Comparison of ENCODE assay signal across 26 cellular contexts in the genomic region with DNA sequence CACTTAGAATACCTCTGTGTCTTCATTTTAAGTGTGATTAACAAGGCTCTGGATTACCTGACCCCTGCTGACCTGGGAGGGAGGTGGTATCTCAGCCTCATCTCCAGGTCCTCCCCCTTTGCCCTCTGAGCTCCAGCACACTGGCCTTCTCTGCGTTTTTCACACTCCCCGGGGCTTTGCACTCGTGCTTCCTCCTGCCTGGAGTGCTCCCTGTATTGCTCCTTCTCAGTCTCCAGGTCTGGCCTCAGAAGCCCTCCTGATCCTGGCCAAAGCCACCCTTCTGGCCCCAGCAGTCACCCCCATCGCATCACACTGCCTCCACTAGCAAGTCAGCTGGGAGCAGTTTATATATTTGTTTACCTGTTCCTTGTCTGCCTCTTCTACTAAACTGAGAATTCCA. TPM values are rescaled to one million over a fixed set of nuclear protein-coding genes. Genes with fewer than 3 reads are reported as not detected.
DNase-seq lines count a peak whose midpoint lies in the region; ATAC-seq, FAIRE-seq and TF ChIP-seq lines count a peak whose summit lies in the region.
"Had no signal": no experiment of that assay in that cellular context is flagged by ENCODE, and none has a peak within 500 bp of the region (broad histone marks: within the 10 kb centered on the region; RNA-seq: fewer than 3 reads in every experiment).

No MANE protein-coding gene starts in this region.

- H3K36me3 Mint-ChIP-seq in central memory CD8-positive, alpha-beta T cell (ENCODE audit: insufficient read depth), result no peaks in the 10 kb centered on the region
- H3K36me3 Mint-ChIP-seq: CD4-positive, alpha-beta memory T cell; CD4-positive, CD25-positive, alpha-beta regulatory T cell; CD8-positive, alpha-beta memory T cell had no signal

- peaks cover 1% of the 10 kb centered on the region for H3K4me1 Mint-ChIP-seq in central memory CD8-positive, alpha-beta T cell

- in situ Hi-C loops in HepG2 (cut with HindIII; ENCODE audit: extremely low pct_ligation_motif_present, low pct_unique_long_range_greater_than_20kb), result no loop called here

- no peaks in the 10 kb centered on the region for H3K36me3 ChIP-seq in HepG2 (replicated peaks in 1 of 2; ENCODE audit: control insufficient read depth in 1 of 2, insufficient read depth in 2 of 2, low read length in 2 of 2)
- H3K36me3 ChIP-seq in right lobe of liver, result no peaks in the 10 kb centered on the region
- no peaks in the 10 kb centered on the region for H3K36me3 ChIP-seq in WERI-Rb-1
- H3K36me3 ChIP-seq: BE2C, BLaER1 had no signal

- POLR2A ChIA-PET in HepG2 (lab: Yijun Ruan, JAX), result no interaction called here

- H3K27me3 ChIP-seq in HepG2 (ENCODE audit: control insufficient read depth in 1 of 2, insufficient read depth in 2 of 2, low read length in 2 of 2), result peaks cover 0 to 10% of the 10 kb centered on the region in 2 experiments; a peak in 3 of 5 replicates
- H3K27me3 ChIP-seq in right lobe of liver, result peaks cover 0 to 4% of the 10 kb centered on the region in 2 donors
- H3K27me3 ChIP-seq in WERI-Rb-1 (ENCODE audit: insufficient read depth, low read depth, severe bottlenecking), result no peaks in the 10 kb centered on the region

- no peak for TF ChIP-seq EP300 in HepG2 (IDR thresholded peaks at IDR 0.05; ENCODE audit: low read depth in 2 of 2, low read length in 2 of 2)
- no peak for TF ChIP-seq EP300 in HepG2 (CRISPR knock-in tag; IDR thresholded peaks at IDR 0.05; ENCODE audit: borderline replicate concordance)

- peaks cover 82% of the 10 kb centered on the region for H3K27me3 Mint-ChIP-seq in central memory CD8-positive, alpha-beta T cell

- peak overlapping the region; percentile 23 for H3K27ac Mint-ChIP-seq in central memory CD8-positive, alpha-beta T cell (ENCODE audit: low read depth)
- H3K27ac Mint-ChIP-seq: CD4-positive, alpha-beta memory T cell; CD4-positive, CD25-positive, alpha-beta regulatory T cell; CD8-positive, alpha-beta memory T cell had no signal

- WGBS in HepG2 (ENCODE audit: low lambda C conversion rate), result 0% methylated on average over 4 of the region's 4 CpGs
- 26% methylated on average over 4 of the region's 4 CpGs for WGBS in right lobe of liver (ENCODE audit: insufficient coverage, low coverage, low lambda C conversion rate, missing lambda C conversion rate)

- H3K4me3 ChIP-seq in HepG2 (replicated peaks in 1 of 3; ENCODE audit: insufficient read depth in 1 of 3, low read depth in 2 of 3, low read length in 3 of 3), result no peak overlapping the region
- no peak overlapping the region for H3K4me3 ChIP-seq in right lobe of liver
- no peak overlapping the region for H3K4me3 ChIP-seq in WERI-Rb-1 (ENCODE audit: low read depth, low read length)
- H3K4me3 ChIP-seq: BLaER1 had no signal

- FAIRE-seq in HepG2 (lab: Jason Lieb, UNC), result no peak
- FAIRE-seq: A204.1, D721Med, G401.6, GM12891, GM19239 had no signal

- no peak overlapping the region for H2AFZ ChIP-seq in HepG2 (ENCODE audit: low read length)

- H3K27ac ChIP-seq in HepG2 (ENCODE audit: extremely low read length, insufficient read depth, low read length), result no peak overlapping the region
- H3K27ac ChIP-seq in right lobe of liver, result no peak overlapping the region
- peak overlapping the region; percentile 12; the same call in 1 of the 2 replicates for H3K27ac ChIP-seq in WERI-Rb-1
- H3K27ac ChIP-seq: BLaER1 had no signal

- no peaks in the 10 kb centered on the region for H3K79me2 ChIP-seq in HepG2 (ENCODE audit: insufficient read depth, low read length)

- DNase-seq in HepG2 (ENCODE audit: low spot score) (no peak), right lobe of liver (no peak), WERI-Rb-1 (peak; percentile 53), NCI-H187 treated with DMSO at 0.1 percent for 48 hours (lab: John Stamatoyannopoulos, UW) (no peak)
- DNase-seq in central memory CD8-positive, alpha-beta T cell (ENCODE audit: low spot score in 2 of 2), result no peak
- DNase-seq: 8988T; ACHN; BE2C; C1 segment of cervical spinal cord; Caco-2; Calu3; CD4-positive, alpha-beta memory T cell; CD4-positive, CD25-positive, alpha-beta regulatory T cell; CD8-positive, alpha-beta memory T cell; DMS79 treated with DMSO at 0.1 percent for 48 hours; GF-D8 had no signal

- CTCF ChIA-PET in HepG2 (lab: Yijun Ruan, JAX; ENCODE audit: low intra/inter-chr PET ratio, low total read pairs), result interaction anchor here (5.5 kb wide), 1 partner anchor 84 kb away, joined by 76 read pairs; no protein-coding TSS in a partner anchor

- H3K4me2 ChIP-seq in HepG2 (ENCODE audit: low read depth, low read length), result no peak overlapping the region
- H3K4me2 ChIP-seq: BLaER1 had no signal

- TF ChIP-seq POLR2A in HepG2 (IDR thresholded peaks at IDR 0.05; ENCODE audit: insufficient read depth in 1 of 2, low read depth in 2 of 2, low read length in 2 of 2), result no peak
- TF ChIP-seq POLR2A in right lobe of liver (IDR thresholded peaks at IDR 0.05), result no peak

- H3K9me3 ChIP-seq in HepG2 (ENCODE audit: low read length), result no peaks in the 10 kb centered on the region
- no peaks in the 10 kb centered on the region for H3K9me3 ChIP-seq in right lobe of liver
- H3K9me3 ChIP-seq in WERI-Rb-1 (ENCODE audit: severe bottlenecking), result no peaks in the 10 kb centered on the region
- H3K9me3 ChIP-seq: BE2C, BLaER1, Caco-2 had no signal

- H4K20me1 ChIP-seq in HepG2 (ENCODE audit: insufficient read depth, low read length), result 0 out of 2 replicates have a peak, but pooled peaks cover 2% of the 10 kb centered on the region

- no peak overlapping the region for H3K4me3 Mint-ChIP-seq in central memory CD8-positive, alpha-beta T cell
- H3K4me3 Mint-ChIP-seq: CD4-positive, alpha-beta memory T cell; CD4-positive, CD25-positive, alpha-beta regulatory T cell; CD8-positive, alpha-beta memory T cell had no signal

- BruUV-seq in HepG2 (replicated peaks; lab: Mats Ljungman, UMichigan), result no TSS peak

- no peak overlapping the region for H3K9ac ChIP-seq in HepG2 (ENCODE audit: insufficient read depth, low read depth, low read length)
- H3K9ac ChIP-seq: BLaER1 had no signal

- TF ChIP-seq RAD21 in HepG2 (CRISPR knock-in tag; IDR thresholded peaks at IDR 0.05), result no peak

- intact Hi-C loops in HepG2 (cut with micrococcal nuclease; ENCODE audit: unreplicated experiment), result no loop called here
- intact Hi-C loops in right lobe of liver (cut with DNase I), result loop anchor here in 1 of 2 donors (5.0 kb wide), 1 partner anchor 82 kb away; no protein-coding TSS in a partner anchor

- no peaks in the 10 kb centered on the region for H3K9me3 Mint-ChIP-seq in central memory CD8-positive, alpha-beta T cell
- H3K9me3 Mint-ChIP-seq: CD4-positive, alpha-beta memory T cell; CD8-positive, alpha-beta memory T cell had no signal

- no peak for TF ChIP-seq CTCF in HepG2 (CRISPR knock-in tag; IDR thresholded peaks at IDR 0.05)
- TF ChIP-seq CTCF in right lobe of liver (IDR thresholded peaks at IDR 0.05), result no peak
- TF ChIP-seq CTCF in WERI-Rb-1 (IDR thresholded peaks at IDR 0.05; ENCODE audit: low read depth, low read length), result no peak

- no peaks in the 10 kb centered on the region for H3K4me1 ChIP-seq in HepG2 (ENCODE audit: insufficient read depth, low read length)
- H3K4me1 ChIP-seq in right lobe of liver, result peaks cover 0 to 2% (median 0%) of the 10 kb centered on the region in 4 donors
- H3K4me1 ChIP-seq: BE2C had no signal

- no peak for ATAC-seq in HepG2
- no peak for ATAC-seq in right lobe of liver
- ATAC-seq in central memory CD8-positive, alpha-beta T cell (replicated peaks; ENCODE audit: extremely low read depth, poor library complexity, severe bottlenecking), result no peak
- ATAC-seq in HG03108 (IDR thresholded peaks at IDR 0.05; ENCODE audit: unreplicated experiment), result no peak

RNA-seq across cellular contexts. Expression of gene NEUROG1, which starts 13.6 kb away (rescaled TPM):
- not detected in 2 replicates for total RNA-seq in HepG2 (2016; rRNA removed; fragmentation: Illumina TruSeq; extraction: Trizol)
- total RNA-seq in HepG2 (2016; cell fraction: cytosol; rRNA removed; fragmentation: Illumina TruSeq; extraction: Trizol; ENCODE audit: low read depth), result not detected in 2 replicates
- not detected in 2 replicates for total RNA-seq in HepG2 (2016; cell fraction: insoluble cytoplasmic fraction; rRNA removed; fragmentation: Illumina TruSeq; extraction: Trizol)
- total RNA-seq in HepG2 (2016; cell fraction: membrane; rRNA removed; fragmentation: Illumina TruSeq; extraction: Trizol), result not detected in 2 replicates
- total RNA-seq in HepG2 (2016; cell fraction: nucleus; rRNA removed; fragmentation: Illumina TruSeq; extraction: Trizol), result not detected in 2 replicates
- polyA plus RNA-seq in HepG2 (2011; rRNA removed), result not detected in 2 replicates
- not detected in 2 replicates for polyA plus RNA-seq in HepG2 (2011; cell fraction: cytosol; rRNA removed)
- not detected in 2 replicates for polyA plus RNA-seq in HepG2 (2011; cell fraction: nucleus; rRNA removed)
- polyA plus RNA-seq in HepG2 (2012), result not detected in 2 replicates
- not detected in 2 replicates for polyA plus RNA-seq in HepG2 (2016; cell fraction: cytosol; fragmentation: Illumina TruSeq; extraction: Trizol; ENCODE audit: low read depth)
- polyA plus RNA-seq in HepG2 (2016; cell fraction: insoluble cytoplasmic fraction; fragmentation: Illumina TruSeq; extraction: Trizol; ENCODE audit: low read depth), result not detected in 2 replicates
- polyA plus RNA-seq in HepG2 (2016; cell fraction: membrane; fragmentation: Illumina TruSeq; extraction: Trizol; ENCODE audit: low read depth), result not detected in 2 replicates
- not detected in 2 replicates for polyA plus RNA-seq in HepG2 (2016; cell fraction: nucleus; fragmentation: Illumina TruSeq; extraction: Trizol; ENCODE audit: insufficient read depth, low read depth)
- not detected in 2 replicates for polyA minus RNA-seq in HepG2 (2011; rRNA and poly(A)+ RNA removed; ENCODE audit: low replicate concordance)
- not detected in 2 replicates for polyA minus RNA-seq in HepG2 (2011; cell fraction: cytosol; rRNA and poly(A)+ RNA removed)
- not detected in 2 replicates for polyA minus RNA-seq in HepG2 (2011; cell fraction: nucleus; rRNA and poly(A)+ RNA removed)
- total RNA-seq in right lobe of liver, result not detected
- total RNA-seq: A673; Caco-2; Calu3; CD4-positive, alpha-beta memory T cell; CD4-positive, CD25-positive, alpha-beta regulatory T cell; CD8-positive, alpha-beta memory T cell had no signal
- polyA plus RNA-seq: AG04450; CD14-positive monocyte; CD4-positive, alpha-beta memory T cell; CD4-positive, CD25-positive, alpha-beta regulatory T cell; CD8-positive, alpha-beta memory T cell had no signal

RNA-seq across cellular contexts. Expression of gene CXCL14, which starts 29.4 kb away (rescaled TPM):
- total RNA-seq in HepG2 (2016; rRNA removed; fragmentation: Illumina TruSeq; extraction: Trizol) (not detected in 2 replicates), right lobe of liver (10 to 100 TPM in 2 of 6 experiments, 1 to 10 TPM in 4; 2.3 to 12.2 (median 3.8) TPM)
- not detected in 2 replicates for total RNA-seq in HepG2 (2016; cell fraction: cytosol; rRNA removed; fragmentation: Illumina TruSeq; extraction: Trizol; ENCODE audit: low read depth)
- total RNA-seq in HepG2 (2016; cell fraction: insoluble cytoplasmic fraction; rRNA removed; fragmentation: Illumina TruSeq; extraction: Trizol), result not detected in 2 replicates
- not detected in 2 replicates for total RNA-seq in HepG2 (2016; cell fraction: membrane; rRNA removed; fragmentation: Illumina TruSeq; extraction: Trizol)
- not detected in 2 replicates for total RNA-seq in HepG2 (2016; cell fraction: nucleus; rRNA removed; fragmentation: Illumina TruSeq; extraction: Trizol)
- not detected in 2 replicates for polyA plus RNA-seq in HepG2 (2011; rRNA removed)
- not detected in 2 replicates for polyA plus RNA-seq in HepG2 (2011; cell fraction: cytosol; rRNA removed)
- not detected in 2 replicates for polyA plus RNA-seq in HepG2 (2011; cell fraction: nucleus; rRNA removed)
- not detected in 2 replicates for polyA plus RNA-seq in HepG2 (2012)
- not detected in 2 replicates for polyA plus RNA-seq in HepG2 (2016; cell fraction: cytosol; fragmentation: Illumina TruSeq; extraction: Trizol; ENCODE audit: low read depth)
- polyA plus RNA-seq in HepG2 (2016; cell fraction: insoluble cytoplasmic fraction; fragmentation: Illumina TruSeq; extraction: Trizol; ENCODE audit: low read depth), result not detected in 2 replicates
- polyA plus RNA-seq in HepG2 (2016; cell fraction: membrane; fragmentation: Illumina TruSeq; extraction: Trizol; ENCODE audit: low read depth), result not detected in 2 replicates
- polyA plus RNA-seq in HepG2 (2016; cell fraction: nucleus; fragmentation: Illumina TruSeq; extraction: Trizol; ENCODE audit: insufficient read depth, low read depth), result not detected in 2 replicates
- not detected in 2 replicates for polyA minus RNA-seq in HepG2 (2011; rRNA and poly(A)+ RNA removed; ENCODE audit: low replicate concordance)
- not detected in 2 replicates for polyA minus RNA-seq in HepG2 (2011; cell fraction: cytosol; rRNA and poly(A)+ RNA removed)
- polyA minus RNA-seq in HepG2 (2011; cell fraction: nucleus; rRNA and poly(A)+ RNA removed), result not detected in 2 replicates
- total RNA-seq: A673; Caco-2; Calu3; CD4-positive, alpha-beta memory T cell; CD4-positive, CD25-positive, alpha-beta regulatory T cell; CD8-positive, alpha-beta memory T cell had no signal
- polyA plus RNA-seq: AG04450; CD4-positive, alpha-beta memory T cell; CD4-positive, CD25-positive, alpha-beta regulatory T cell; CD8-positive, alpha-beta memory T cell had no signal
